Comparison of ENCODE assay signal across 12 cellular contexts in the genomic region with DNA sequence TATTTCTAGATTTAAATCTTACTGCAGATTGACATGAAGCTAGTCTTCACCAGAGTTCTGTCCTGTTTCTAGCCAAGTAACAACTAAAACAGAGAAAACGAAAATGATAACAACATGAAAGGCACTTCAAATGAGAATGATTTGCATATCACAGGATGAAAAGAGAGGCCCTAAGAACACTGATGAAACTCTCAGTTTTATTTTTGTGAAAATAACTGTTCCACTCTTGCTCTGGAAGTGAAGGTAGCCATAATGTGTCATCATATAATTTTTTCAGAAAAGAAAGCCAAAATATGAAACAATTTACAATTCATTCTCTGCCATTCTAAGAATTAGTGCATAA.
DNase-seq lines count a peak whose midpoint lies in the region; ATAC-seq lines count a peak whose summit lies in the region.
"Had no signal": no experiment of that assay in that cellular context is flagged by ENCODE, and none has a peak within 500 bp of the region (broad histone marks: within the 10 kb centered on the region; RNA-seq: fewer than 3 reads in every experiment).

No MANE protein-coding gene starts in this region.

- H3K27me3 Mint-ChIP-seq in activated T-cell treated with anti-CD3 and anti-CD28 coated beads, Interleukin-2, amount 50 U/mL, for 72 hours (ENCODE audit: low read depth): peaks cover 32% of the 10 kb centered on the region
- H3K27me3 Mint-ChIP-seq: IgD-negative memory B cell had no signal

- peaks cover 1 to 3% of the 10 kb centered on the region in 2 donors for H3K36me3 Mint-ChIP-seq in activated T-cell treated with anti-CD3 and anti-CD28 coated beads, Interleukin-2, amount 50 U/mL, for 72 hours (ENCODE audit: insufficient read depth in 2 of 2)
- H3K36me3 Mint-ChIP-seq in stimulated activated effector memory CD8-positive, alpha-beta T cell treated with anti-CD3 and anti-CD28 coated beads, Interleukin-12 subunit alpha, Interleukin-12 subunit beta, amount 100 ng/mL, for 72 hours: no peaks in the 10 kb centered on the region
- H3K36me3 Mint-ChIP-seq: IgD-negative memory B cell, memory B cell had no signal

- peak overlapping the region; percentile 59 to 91 for H3K4me3 Mint-ChIP-seq in activated T-cell treated with anti-CD3 and anti-CD28 coated beads, Interleukin-2, amount 50 U/mL, for 72 hours
- H3K4me3 Mint-ChIP-seq in stimulated activated effector memory CD8-positive, alpha-beta T cell treated with anti-CD3 and anti-CD28 coated beads, Interleukin-12 subunit alpha, Interleukin-12 subunit beta, amount 100 ng/mL, for 72 hours: peak overlapping the region; percentile 33
- H3K4me3 Mint-ChIP-seq: memory B cell had no signal

- H3K27ac Mint-ChIP-seq in activated T-cell treated with anti-CD3 and anti-CD28 coated beads, Interleukin-2, amount 50 U/mL, for 72 hours: peak overlapping the region; percentile 97
- no peak overlapping the region for H3K27ac Mint-ChIP-seq in stimulated activated effector memory CD8-positive, alpha-beta T cell treated with anti-CD3 and anti-CD28 coated beads, Interleukin-12 subunit alpha, Interleukin-12 subunit beta, amount 100 ng/mL, for 72 hours
- H3K27ac Mint-ChIP-seq: IgD-negative memory B cell, memory B cell had no signal

- peaks cover 29% of the 10 kb centered on the region for H3K4me1 Mint-ChIP-seq in activated T-cell treated with anti-CD3 and anti-CD28 coated beads, Interleukin-2, amount 50 U/mL, for 72 hours (ENCODE audit: low read depth)
- no peaks in the 10 kb centered on the region for H3K4me1 Mint-ChIP-seq in stimulated activated effector memory CD8-positive, alpha-beta T cell treated with anti-CD3 and anti-CD28 coated beads, Interleukin-12 subunit alpha, Interleukin-12 subunit beta, amount 100 ng/mL, for 72 hours
- H3K4me1 Mint-ChIP-seq: memory B cell had no signal

- H3K9me3 Mint-ChIP-seq in activated T-cell treated with anti-CD3 and anti-CD28 coated beads, Interleukin-2, amount 50 U/mL, for 72 hours: peaks cover 0 to 3% of the 10 kb centered on the region in 2 donors
- H3K9me3 Mint-ChIP-seq in stimulated activated effector memory CD8-positive, alpha-beta T cell treated with anti-CD3 and anti-CD28 coated beads, Interleukin-12 subunit alpha, Interleukin-12 subunit beta, amount 100 ng/mL, for 72 hours: peaks cover 3% of the 10 kb centered on the region
- H3K9me3 Mint-ChIP-seq: IgD-negative memory B cell had no signal

- ATAC-seq in activated T-cell treated with anti-CD3 and anti-CD28 coated beads, Interleukin-2, amount 50 U/mL, for 72 hours (replicated peaks in 1 of 2): peak; percentile 76 to 79
- peak; percentile 87 for ATAC-seq in GM21528 (IDR thresholded peaks at IDR 0.05; ENCODE audit: low FRiP score, unreplicated experiment)
- peak; percentile 87 for ATAC-seq in HG03159 (IDR thresholded peaks at IDR 0.05; ENCODE audit: unreplicated experiment)
- ATAC-seq in stimulated activated effector memory CD8-positive, alpha-beta T cell treated with anti-CD3 and anti-CD28 coated beads, Interleukin-12 subunit alpha, Interleukin-12 subunit beta, amount 100 ng/mL, for 72 hours: peak; percentile 46

- no peak for DNase-seq in activated T-cell treated with anti-CD3 and anti-CD28 coated beads, Interleukin-2, amount 50 U/mL, for 72 hours
- no peak for DNase-seq in activated T-cell treated with anti-CD3 and anti-CD28 coated beads, Interleukin-2, amount 50 U/mL, for 1 hour
- no peak for DNase-seq in stimulated activated effector memory CD8-positive, alpha-beta T cell treated with anti-CD3 and anti-CD28 coated beads, Interleukin-12 subunit alpha, Interleukin-12 subunit beta, amount 100 ng/mL, for 72 hours (ENCODE audit: low spot score in 2 of 2)
- no peak for DNase-seq in NCI-H524 treated with DMSO at 0.1 percent for 48 hours (lab: John Stamatoyannopoulos, UW)
- DNase-seq in stimulated activated CD4-positive, alpha-beta T cell treated with anti-CD3 and anti-CD28 coated beads, Interleukin-4, amount 100 ng/mL, for 4 hours: no peak
- no peak for DNase-seq in nucleus accumbens (lab: John Stamatoyannopoulos, UW)
- DNase-seq: activated effector memory CD4-positive, alpha-beta T cell treated with anti-CD3 and anti-CD28 coated beads, Interleukin-2, amount 50 U/mL, for 16 hours; NCI-H510A treated with DMSO at 0.1 percent for 48 hours had no signal
